8 cellular contexts compared by ENCODE assay signal in genomic region chr3:5198986-5199731, GRCh38. TPM values are rescaled to one million over a fixed set of nuclear protein-coding genes. Genes with fewer than 3 reads are reported as not detected.
DNase-seq lines count a peak whose midpoint lies in the region; ATAC-seq and TF ChIP-seq lines count a peak whose summit lies in the region.

No MANE protein-coding gene starts in this region.

- TF ChIP-seq POLR2A in gastroesophageal sphincter (IDR thresholded peaks at IDR 0.05), result no peak

- H3K27me3 ChIP-seq in gastroesophageal sphincter, result no peaks in the 10 kb centered on the region

- no peak for DNase-seq in stimulated activated naive CD8-positive, alpha-beta T cell treated with anti-CD3 and anti-CD28 coated beads, Interleukin-15, Interleukin-2, amounts not matched to agents 100 U/mL and 50 U/mL, for 24 hours
- DNase-seq in DMS53 treated with DMSO at 0.1 percent for 48 hours (lab: John Stamatoyannopoulos, UW; ENCODE audit: unreplicated experiment) (no peak), D341Med (ENCODE audit: low spot score) (no peak), DMS53 (lab: John Stamatoyannopoulos, UW) (no peak)

- H3K9me3 Mint-ChIP-seq in stimulated activated naive CD8-positive, alpha-beta T cell treated with anti-CD3 and anti-CD28 coated beads, Interleukin-15, Interleukin-2, amounts not matched to agents 100 ng/mL and 50 ng/mL, for 24 hours, result no peaks in the 10 kb centered on the region
- no peaks in the 10 kb centered on the region for H3K9me3 Mint-ChIP-seq in activated T-helper 17 cell treated with anti-CD3 and anti-CD28 coated beads, Interleukin-2, amount 50 U/mL, for 72 hours

- H3K4me3 ChIP-seq in gastroesophageal sphincter, result no peak overlapping the region

- TF ChIP-seq EP300 in gastroesophageal sphincter (IDR thresholded peaks at IDR 0.05), result no peak

- no peak for ATAC-seq in stimulated activated naive CD8-positive, alpha-beta T cell treated with anti-CD3 and anti-CD28 coated beads, Interleukin-15, Interleukin-2, amounts not matched to agents 100 U/mL and 50 U/mL, for 24 hours
- ATAC-seq in HG03378 (IDR thresholded peaks at IDR 0.05; ENCODE audit: unreplicated experiment) (peak; percentile 43), gastroesophageal sphincter (no peak)
- peak; percentile 20 for ATAC-seq in activated T-helper 17 cell treated with anti-CD3 and anti-CD28 coated beads, Interleukin-2, amount 50 U/mL, for 72 hours (replicated peaks)

- TF ChIP-seq CTCF in gastroesophageal sphincter (IDR thresholded peaks at IDR 0.05), result no peak

- peaks cover 3 to 40% (median 13%) of the 10 kb centered on the region in 3 donors for H3K4me1 ChIP-seq in gastroesophageal sphincter

- H3K27ac ChIP-seq in gastroesophageal sphincter, result no peak overlapping the region

- H3K27me3 Mint-ChIP-seq in stimulated activated naive CD8-positive, alpha-beta T cell treated with anti-CD3 and anti-CD28 coated beads, Interleukin-15, Interleukin-2, amounts not matched to agents 100 ng/mL and 50 ng/mL, for 24 hours, result no peaks in the 10 kb centered on the region
- no peaks in the 10 kb centered on the region for H3K27me3 Mint-ChIP-seq in activated T-helper 17 cell treated with anti-CD3 and anti-CD28 coated beads, Interleukin-2, amount 50 U/mL, for 72 hours

- peaks cover 87% of the 10 kb centered on the region for H3K36me3 Mint-ChIP-seq in stimulated activated naive CD8-positive, alpha-beta T cell treated with anti-CD3 and anti-CD28 coated beads, Interleukin-15, Interleukin-2, amounts not matched to agents 100 ng/mL and 50 ng/mL, for 24 hours (ENCODE audit: low read depth)
- H3K36me3 Mint-ChIP-seq in activated T-helper 17 cell treated with anti-CD3 and anti-CD28 coated beads, Interleukin-2, amount 50 U/mL, for 72 hours (ENCODE audit: low read depth), result peaks cover 97% of the 10 kb centered on the region

- peaks cover 0 to 74% of the 10 kb centered on the region in 2 donors for H3K36me3 ChIP-seq in gastroesophageal sphincter

- H3K9me3 ChIP-seq in gastroesophageal sphincter, result no peaks in the 10 kb centered on the region

- H3K4me1 Mint-ChIP-seq in stimulated activated naive CD8-positive, alpha-beta T cell treated with anti-CD3 and anti-CD28 coated beads, Interleukin-15, Interleukin-2, amounts not matched to agents 100 ng/mL and 50 ng/mL, for 24 hours (ENCODE audit: low read depth), result peaks cover 85% of the 10 kb centered on the region
- H3K4me1 Mint-ChIP-seq in activated T-helper 17 cell treated with anti-CD3 and anti-CD28 coated beads, Interleukin-2, amount 50 U/mL, for 72 hours, result peaks cover 59% of the 10 kb centered on the region

- 73 to 86% methylated on average over 5 of the region's 5 CpGs for WGBS in gastroesophageal sphincter (ENCODE audit: low coverage in 1 of 2), 2 donors

- H3K4me3 Mint-ChIP-seq in stimulated activated naive CD8-positive, alpha-beta T cell treated with anti-CD3 and anti-CD28 coated beads, Interleukin-15, Interleukin-2, amounts not matched to agents 100 ng/mL and 50 ng/mL, for 24 hours, result peak overlapping the region; percentile 73
- peak overlapping the region; percentile 80 for H3K4me3 Mint-ChIP-seq in activated T-helper 17 cell treated with anti-CD3 and anti-CD28 coated beads, Interleukin-2, amount 50 U/mL, for 72 hours

- H3K27ac Mint-ChIP-seq in stimulated activated naive CD8-positive, alpha-beta T cell treated with anti-CD3 and anti-CD28 coated beads, Interleukin-15, Interleukin-2, amounts not matched to agents 100 ng/mL and 50 ng/mL, for 24 hours, result peak overlapping the region; percentile 100
- peak overlapping the region; percentile 92 for H3K27ac Mint-ChIP-seq in activated T-helper 17 cell treated with anti-CD3 and anti-CD28 coated beads, Interleukin-2, amount 50 U/mL, for 72 hours

RNA-seq across cellular contexts. Expression of gene EDEM1, which starts 11.7 kb away (rescaled TPM):
- total RNA-seq in activated T-helper 17 cell treated with anti-CD3 and anti-CD28 coated beads, Interleukin-2, amount 50 U/mL, for 72 hours, result 100 to 1,000 TPM; 145 to 194 TPM
- 10 to 100 TPM; 18.4 to 41.7 (median 35.8) TPM for total RNA-seq in gastroesophageal sphincter

Comparison
In these comparisons a context has a peak if more than half of its experiments do, and no peak if none do; other contexts are left out.
1. ATAC-seq: peak in HG03378 (single experiment) and activated T-helper 17 cell treated with anti-CD3 and anti-CD28 coated beads, Interleukin-2, amount 50 U/mL, for 72 hours (single experiment); none in stimulated activated naive CD8-positive, alpha-beta T cell treated with anti-CD3 and anti-CD28 coated beads, Interleukin-15, Interleukin-2, amounts not matched to agents 100 U/mL and 50 U/mL, for 24 hours (single experiment) and gastroesophageal sphincter (single experiment).